8 cellular contexts compared by ENCODE assay signal in the genomic region with DNA sequence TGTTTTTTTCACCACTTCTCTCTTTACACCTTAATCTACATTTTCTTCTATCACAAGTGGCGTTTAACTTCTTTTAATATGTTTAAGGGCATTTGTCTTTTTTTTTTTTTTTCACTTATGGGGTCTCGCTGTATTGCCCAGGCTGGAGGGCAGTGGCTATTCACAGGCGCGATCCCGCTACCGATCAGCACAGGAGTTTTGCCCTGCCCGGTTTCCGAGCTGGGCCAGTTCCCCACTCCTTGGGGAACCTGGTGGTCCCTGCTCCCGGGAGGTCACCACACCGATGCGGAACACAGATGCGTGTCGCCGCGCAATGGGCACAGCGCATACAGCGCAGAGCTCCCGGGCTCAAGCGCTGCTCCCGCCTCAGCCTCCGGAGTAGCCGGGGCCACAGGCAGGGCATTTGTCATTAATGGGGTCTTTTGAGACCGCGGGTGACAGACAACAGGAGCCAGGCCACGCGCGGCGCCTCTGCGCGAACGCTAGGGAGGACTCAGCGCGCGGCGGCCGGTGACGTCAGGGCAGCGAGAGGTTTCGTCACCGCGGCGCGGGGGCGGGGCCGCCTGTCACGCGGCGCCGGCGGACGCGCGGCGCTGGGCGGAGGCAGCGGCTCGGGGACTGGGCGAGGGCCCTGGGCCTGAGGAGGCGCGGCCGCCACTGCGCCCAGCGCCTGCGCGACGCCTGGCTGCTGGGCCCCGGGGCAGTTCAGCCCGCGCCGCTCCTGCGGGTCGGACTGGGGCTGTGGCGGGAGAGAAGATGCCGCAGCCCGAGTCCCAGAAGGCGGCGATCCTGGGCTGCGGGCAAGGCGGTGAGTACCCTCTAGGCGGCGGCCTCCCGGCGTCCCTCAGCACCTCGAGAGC. TPM values are rescaled to one million over a fixed set of nuclear protein-coding genes. Genes with fewer than 3 reads are reported as not detected.
DNase-seq lines count a peak whose midpoint lies in the region; ATAC-seq and TF ChIP-seq lines count a peak whose summit lies in the region.

TSS of gene GALNT11 (plus strand) at position 598 of the 860 bp plus-strand sequence. CDS start 68,554 bp downstream, outside the sequence.

- peak; percentile 98 for ATAC-seq in HG03175 (IDR thresholded peaks at IDR 0.05; ENCODE audit: unreplicated experiment)
- peak; percentile 97 to 99 (median 98) for ATAC-seq in right lobe of liver

- WGBS in right lobe of liver (ENCODE audit: insufficient coverage, low coverage, low lambda C conversion rate, missing lambda C conversion rate) = 10% methylated on average over 19 of the region's 84 CpGs

- DNase-seq in AML-193 (lab: John Stamatoyannopoulos, UW) (peak; percentile 55 to 73), NCI-H510A (lab: John Stamatoyannopoulos, UW) (peak; percentile 56), dermis blood vessel endothelial cell (peak; percentile 90), right lobe of liver (peak; percentile 86 to 92 (median 88))
- DNase-seq in activated CD4-positive, alpha-beta T cell treated with anti-CD3 and anti-CD28 coated beads, Interleukin-2, amount 50 U/mL, for 48 hours = peak; percentile 85
- DNase-seq in stimulated activated CD4-positive, alpha-beta T cell treated with anti-CD3 and anti-CD28 coated beads, Interleukin-4, amount 100 ng/mL, for 24 hours = peak; percentile 85

- TF ChIP-seq POLR2A in GM18951 (IDR thresholded peaks at IDR 0.05; ENCODE audit: extremely low read depth, insufficient read depth, insufficient read length) (peak; percentile 69), right lobe of liver (IDR thresholded peaks at IDR 0.05) (peak; percentile 90)

- TF ChIP-seq CTCF in right lobe of liver (IDR thresholded peaks at IDR 0.05) = peak; percentile 12 to 30 (median 28)

- peak within 1 kb of the TSS; percentile 55 to 73 (median 72) for H3K4me3 ChIP-seq in right lobe of liver

- H3K36me3 ChIP-seq in right lobe of liver = no peaks in the 10 kb centered on the region

- H3K9me3 ChIP-seq in right lobe of liver = no peaks in the 10 kb centered on the region

- intact Hi-C loops in right lobe of liver (cut with DNase I) = no loop called here

- H3K27ac ChIP-seq in right lobe of liver = peak within 1 kb of the TSS; percentile 71 to 92 (median 90)

- peaks cover 0 to 8% (median 3%) of the 10 kb centered on the region in 4 donors for H3K4me1 ChIP-seq in right lobe of liver

- no peaks in the 10 kb centered on the region for H3K27me3 ChIP-seq in right lobe of liver

- in situ Hi-C loops in GM18951 (cut with MboI; ENCODE audit: low sequenced_read_pairs, unreplicated experiment) = no loop called here

RNA-seq across cellular contexts. Expression of gene GALNT11, which starts in this region (rescaled TPM):
- total RNA-seq in dermis blood vessel endothelial cell (54.1 and 57.8 TPM in 2 replicates), right lobe of liver (10 to 100 TPM; 12.0 to 21.7 (median 14.7) TPM)

Comparison
In these comparisons a context has a peak if more than half of its experiments do, and no peak if none do; other contexts are left out.
1. Peak in every context shown above with its lines: DNase-seq, ATAC-seq, H3K4me3 ChIP-seq and H3K27ac ChIP-seq.